ENCODE assay signal across 1 cellular context in genomic region chr1:117366982-117367768, GRCh38.
TF ChIP-seq lines count a peak whose summit lies in the region.

TSS of gene MAN1A2 (plus strand) at chr1:117367449. CDS start at chr1:117368184, 735 bp downstream.

TF ChIP-seq in K562, 482 proteins besides CTCF, POLR2A, EP300 and RAD21 (continued from another document and continues in another):
- no peak for TF ChIP-seq ZHX1 (conservative IDR thresholded peaks at IDR 0.05; ENCODE audit: low read length)
- TF ChIP-seq ZFPM2 (CRISPR knock-in tag; IDR thresholded peaks at IDR 0.05): no peak
- TF ChIP-seq PHF8 (IDR thresholded peaks at IDR 0.05; ENCODE audit: borderline replicate concordance, low read length): peak; percentile 95
- TF ChIP-seq PCBP1 (IDR thresholded peaks at IDR 0.05; ENCODE audit: low read depth, low read length, poor library complexity, severe bottlenecking): peak; percentile 91
- no peak for TF ChIP-seq ZFP30 (CRISPR knock-in tag; IDR thresholded peaks at IDR 0.05; ENCODE audit: borderline replicate concordance)
- peak; percentile 30; the same call in 1 of the 2 replicates for TF ChIP-seq ZBTB2 (IDR thresholded peaks at IDR 0.05)
- no peak for TF ChIP-seq RBM17 (IDR thresholded peaks at IDR 0.05; ENCODE audit: borderline replicate concordance, low read depth, low read length)
- TF ChIP-seq RB1 (IDR thresholded peaks at IDR 0.05; ENCODE audit: low read depth): no peak
- no peak for TF ChIP-seq COPS2 (conservative IDR thresholded peaks at IDR 0.05)
- 0 out of 2 replicates have a peak, but pooled peaks have one; percentile 2 for TF ChIP-seq NCOR1 (IDR thresholded peaks at IDR 0.05)
- TF ChIP-seq ZBTB9 (CRISPR knock-in tag; IDR thresholded peaks at IDR 0.05): 0 out of 2 replicates have a peak, but pooled peaks have one; percentile 49
- TF ChIP-seq TGIF2 (CRISPR knock-in tag; IDR thresholded peaks at IDR 0.05): no peak
- no peak for TF ChIP-seq ZNF134 (CRISPR knock-in tag; conservative IDR thresholded peaks at IDR 0.05)
- 0 out of 2 replicates have a peak, but pooled peaks have one; percentile 52 for TF ChIP-seq ZBED1 (IDR thresholded peaks at IDR 0.05)
- peak; percentile 63; the same call in 1 of the 2 replicates for TF ChIP-seq MYC (IDR thresholded peaks at IDR 0.05; ENCODE audit: low read depth, low read length)
- no peak for TF ChIP-seq MYC (CRISPR knock-in tag; IDR thresholded peaks at IDR 0.05; ENCODE audit: borderline replicate concordance, low read depth)
- peak; percentile 58; the same call in 1 of the 2 replicates for TF ChIP-seq KDM2B (CRISPR knock-in tag; IDR thresholded peaks at IDR 0.05)
- peak; percentile 99 for TF ChIP-seq EGR1 (conservative IDR thresholded peaks at IDR 0.05)
- peak in 1 of 3 experiments; percentile 54 for TF ChIP-seq YY1 (IDR thresholded peaks at IDR 0.05; ENCODE audit: borderline replicate concordance in 1 of 3, control insufficient read depth in 1 of 3, extremely low read depth in 1 of 3, insufficient read depth in 3 of 3, insufficient read length in 1 of 3, insufficient replicate concordance in 2 of 3, low read depth in 1 of 3, low read length in 2 of 3)
- TF ChIP-seq NFE2 (IDR thresholded peaks at IDR 0.05; ENCODE audit: low read depth): no peak
- no peak; the same call in 1 of the 2 replicates for TF ChIP-seq CBX1 (IDR thresholded peaks at IDR 0.05; ENCODE audit: low read depth)
- TF ChIP-seq SREBF2 (CRISPR knock-in tag; IDR thresholded peaks at IDR 0.05): no peak
- TF ChIP-seq ZNF431 (CRISPR knock-in tag; IDR thresholded peaks at IDR 0.05): no peak
- no peak for TF ChIP-seq PTTG1 (tag; IDR thresholded peaks at IDR 0.05; ENCODE audit: low read depth)
- TF ChIP-seq BRF1 (IDR thresholded peaks at IDR 0.05; ENCODE audit: borderline replicate concordance, extremely low read depth, insufficient read length): no peak
- TF ChIP-seq MED1 (CRISPR knock-in tag; IDR thresholded peaks at IDR 0.05; ENCODE audit: borderline replicate concordance): no peak
- TF ChIP-seq GABPB2 (CRISPR knock-in tag; conservative IDR thresholded peaks at IDR 0.05): no peak
- peak; percentile 39; the same call in 1 of the 2 replicates for TF ChIP-seq CHD2 (IDR thresholded peaks at IDR 0.05; ENCODE audit: low read depth, low read length)
- no peak for TF ChIP-seq PPARD (CRISPR knock-in tag; IDR thresholded peaks at IDR 0.05)
- peak; percentile 85 for TF ChIP-seq POLR2B (IDR thresholded peaks at IDR 0.05; ENCODE audit: low read depth, partially characterized antibody)
- TF ChIP-seq E2F5 (CRISPR knock-in tag; IDR thresholded peaks at IDR 0.05): no peak
- no peak for TF ChIP-seq CHAMP1 (IDR thresholded peaks at IDR 0.05)
- no peak for TF ChIP-seq WHSC1 (IDR thresholded peaks at IDR 0.05; ENCODE audit: low read length)
- 0 out of 2 replicates have a peak, but pooled peaks have one; percentile 8 for TF ChIP-seq CHCHD3 (CRISPR knock-in tag; IDR thresholded peaks at IDR 0.05)
- no peak for TF ChIP-seq CTCFL (IDR thresholded peaks at IDR 0.05; ENCODE audit: borderline replicate concordance, insufficient read depth, low read depth, low read length, poor library complexity, severe bottlenecking)
- TF ChIP-seq RBM39 (optimal IDR thresholded peaks at IDR 0.05; ENCODE audit: low read depth, low read length): no peak
- peak; percentile 66 to 71; a peak in 1 of 4 replicates for TF ChIP-seq FOXK2 (conservative IDR thresholded peaks at IDR 0.05 in 1 of 2, IDR thresholded peaks at IDR 0.05 in 1 of 2; ENCODE audit: low read depth in 2 of 2)
- 0 out of 2 replicates have a peak, but pooled peaks have one; percentile 31 for TF ChIP-seq CLOCK (CRISPR knock-in tag; IDR thresholded peaks at IDR 0.05; ENCODE audit: borderline replicate concordance)
- peak; percentile 77 for TF ChIP-seq POLR2AphosphoS5 (IDR thresholded peaks at IDR 0.05; ENCODE audit: control insufficient read depth, insufficient read depth, low read depth, low read length)
- no peak for TF ChIP-seq SNRNP70 (optimal IDR thresholded peaks at IDR 0.05; ENCODE audit: low read depth, low read length)
- TF ChIP-seq BMI1 (IDR thresholded peaks at IDR 0.05; ENCODE audit: low read length): no peak
- TF ChIP-seq ZC3H4 (CRISPR knock-in tag; IDR thresholded peaks at IDR 0.05; ENCODE audit: borderline replicate concordance): no peak
- peak; percentile 86 to 94 for TF ChIP-seq MAZ (CRISPR knock-in tag; conservative IDR thresholded peaks at IDR 0.05 in 1 of 2, IDR thresholded peaks at IDR 0.05 in 1 of 2)
- TF ChIP-seq ARID4B (CRISPR knock-in tag; IDR thresholded peaks at IDR 0.05): peak; percentile 79
